In the genomic region with DNA sequence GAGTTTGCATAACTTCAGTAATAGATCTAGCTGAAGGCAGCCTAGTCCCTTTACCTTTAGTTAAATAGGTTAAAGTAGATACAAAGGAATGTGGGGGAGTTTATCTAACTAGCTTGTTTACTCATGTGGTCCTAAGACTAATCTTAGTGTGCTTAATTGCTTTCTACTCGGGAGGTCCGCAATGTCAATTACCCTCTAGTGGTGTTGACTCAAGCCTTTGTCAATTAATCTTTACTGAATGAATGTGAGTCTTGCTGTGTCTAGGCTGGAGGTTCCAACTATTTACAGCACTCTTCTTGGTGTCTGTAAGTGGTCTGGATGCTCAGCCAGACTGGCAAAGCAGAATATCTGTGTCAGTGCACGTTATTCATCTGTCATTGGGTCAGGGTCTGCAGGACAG, we compare ENCODE assay signal across 1 cellular context.
TF ChIP-seq lines count a peak whose summit lies in the region.

No MANE protein-coding gene starts in this region.

TF ChIP-seq in GM23338, 12 proteins besides CTCF, POLR2A, EP300 and RAD21:
- TF ChIP-seq JUNB (IDR thresholded peaks at IDR 0.05; ENCODE audit: unreplicated experiment), result no peak
- TF ChIP-seq CREB1 (CRISPR knock-in tag; IDR thresholded peaks at IDR 0.05; ENCODE audit: low read depth), result no peak
- TF ChIP-seq EZH2 (IDR thresholded peaks at IDR 0.05; ENCODE audit: low read depth, unreplicated experiment), result no peak
- TF ChIP-seq ETS1 (IDR thresholded peaks at IDR 0.05), result no peak
- no peak for TF ChIP-seq STAT1 (IDR thresholded peaks at IDR 0.05; ENCODE audit: unreplicated experiment)
- no peak for TF ChIP-seq ZNF331 (CRISPR knock-in tag; IDR thresholded peaks at IDR 0.05; ENCODE audit: low read depth)
- TF ChIP-seq, protein P1, sequence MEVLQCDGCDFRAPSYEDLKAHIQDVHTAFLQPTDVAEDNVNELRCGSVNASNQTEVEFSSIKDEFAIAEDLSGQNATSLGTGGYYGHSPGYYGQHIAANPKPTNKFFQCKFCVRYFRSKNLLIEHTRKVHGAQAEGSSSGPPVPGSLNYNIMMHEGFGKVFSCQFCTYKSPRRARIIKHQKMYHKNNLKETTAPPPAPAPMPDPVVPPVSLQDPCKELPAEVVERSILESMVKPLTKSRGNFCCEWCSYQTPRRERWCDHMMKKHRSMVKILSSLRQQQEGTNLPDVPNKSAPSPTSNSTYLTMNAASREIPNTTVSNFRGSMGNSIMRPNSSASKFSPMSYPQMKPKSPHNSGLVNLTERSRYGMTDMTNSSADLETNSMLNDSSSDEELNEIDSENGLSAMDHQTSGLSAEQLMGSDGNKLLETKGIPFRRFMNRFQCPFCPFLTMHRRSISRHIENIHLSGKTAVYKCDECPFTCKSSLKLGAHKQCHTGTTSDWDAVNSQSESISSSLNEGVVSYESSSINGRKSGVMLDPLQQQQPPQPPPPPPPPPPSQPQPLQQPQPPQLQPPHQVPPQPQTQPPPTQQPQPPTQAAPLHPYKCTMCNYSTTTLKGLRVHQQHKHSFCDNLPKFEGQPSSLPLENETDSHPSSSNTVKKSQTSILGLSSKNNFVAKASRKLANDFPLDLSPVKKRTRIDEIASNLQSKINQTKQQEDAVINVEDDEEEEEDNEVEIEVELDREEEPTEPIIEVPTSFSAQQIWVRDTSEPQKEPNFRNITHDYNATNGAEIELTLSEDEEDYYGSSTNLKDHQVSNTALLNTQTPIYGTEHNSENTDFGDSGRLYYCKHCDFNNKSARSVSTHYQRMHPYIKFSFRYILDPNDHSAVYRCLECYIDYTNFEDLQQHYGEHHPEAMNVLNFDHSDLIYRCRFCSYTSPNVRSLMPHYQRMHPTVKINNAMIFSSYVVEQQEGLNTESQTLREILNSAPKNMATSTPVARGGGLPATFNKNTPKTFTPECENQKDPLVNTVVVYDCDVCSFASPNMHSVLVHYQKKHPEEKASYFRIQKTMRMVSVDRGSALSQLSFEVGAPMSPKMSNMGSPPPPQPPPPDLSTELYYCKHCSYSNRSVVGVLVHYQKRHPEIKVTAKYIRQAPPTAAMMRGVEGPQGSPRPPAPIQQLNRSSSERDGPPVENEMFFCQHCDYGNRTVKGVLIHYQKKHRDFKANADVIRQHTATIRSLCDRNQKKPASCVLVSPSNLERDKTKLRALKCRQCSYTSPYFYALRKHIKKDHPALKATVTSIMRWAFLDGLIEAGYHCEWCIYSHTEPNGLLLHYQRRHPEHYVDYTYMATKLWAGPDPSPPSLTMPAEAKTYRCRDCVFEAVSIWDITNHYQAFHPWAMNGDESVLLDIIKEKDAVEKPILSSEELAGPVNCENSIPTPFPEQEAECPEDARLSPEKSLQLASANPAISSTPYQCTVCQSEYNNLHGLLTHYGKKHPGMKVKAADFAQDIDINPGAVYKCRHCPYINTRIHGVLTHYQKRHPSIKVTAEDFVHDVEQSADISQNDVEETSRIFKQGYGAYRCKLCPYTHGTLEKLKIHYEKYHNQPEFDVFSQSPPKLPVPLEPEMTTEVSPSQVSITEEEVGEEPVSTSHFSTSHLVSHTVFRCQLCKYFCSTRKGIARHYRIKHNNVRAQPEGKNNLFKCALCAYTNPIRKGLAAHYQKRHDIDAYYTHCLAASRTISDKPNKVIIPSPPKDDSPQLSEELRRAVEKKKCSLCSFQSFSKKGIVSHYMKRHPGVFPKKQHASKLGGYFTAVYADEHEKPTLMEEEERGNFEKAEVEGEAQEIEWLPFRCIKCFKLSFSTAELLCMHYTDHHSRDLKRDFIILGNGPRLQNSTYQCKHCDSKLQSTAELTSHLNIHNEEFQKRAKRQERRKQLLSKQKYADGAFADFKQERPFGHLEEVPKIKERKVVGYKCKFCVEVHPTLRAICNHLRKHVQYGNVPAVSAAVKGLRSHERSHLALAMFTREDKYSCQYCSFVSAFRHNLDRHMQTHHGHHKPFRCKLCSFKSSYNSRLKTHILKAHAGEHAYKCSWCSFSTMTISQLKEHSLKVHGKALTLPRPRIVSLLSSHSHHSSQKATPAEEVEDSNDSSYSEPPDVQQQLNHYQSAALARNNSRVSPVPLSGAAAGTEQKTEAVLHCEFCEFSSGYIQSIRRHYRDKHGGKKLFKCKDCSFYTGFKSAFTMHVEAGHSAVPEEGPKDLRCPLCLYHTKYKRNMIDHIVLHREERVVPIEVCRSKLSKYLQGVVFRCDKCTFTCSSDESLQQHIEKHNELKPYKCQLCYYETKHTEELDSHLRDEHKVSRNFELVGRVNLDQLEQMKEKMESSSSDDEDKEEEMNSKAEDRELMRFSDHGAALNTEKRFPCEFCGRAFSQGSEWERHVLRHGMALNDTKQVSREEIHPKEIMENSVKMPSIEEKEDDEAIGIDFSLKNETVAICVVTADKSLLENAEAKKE (CRISPR knock-in tag; IDR thresholded peaks at IDR 0.05), result no peak
- TF ChIP-seq ZNF114 (CRISPR knock-in tag; IDR thresholded peaks at IDR 0.05), result no peak
- TF ChIP-seq, protein P2, sequence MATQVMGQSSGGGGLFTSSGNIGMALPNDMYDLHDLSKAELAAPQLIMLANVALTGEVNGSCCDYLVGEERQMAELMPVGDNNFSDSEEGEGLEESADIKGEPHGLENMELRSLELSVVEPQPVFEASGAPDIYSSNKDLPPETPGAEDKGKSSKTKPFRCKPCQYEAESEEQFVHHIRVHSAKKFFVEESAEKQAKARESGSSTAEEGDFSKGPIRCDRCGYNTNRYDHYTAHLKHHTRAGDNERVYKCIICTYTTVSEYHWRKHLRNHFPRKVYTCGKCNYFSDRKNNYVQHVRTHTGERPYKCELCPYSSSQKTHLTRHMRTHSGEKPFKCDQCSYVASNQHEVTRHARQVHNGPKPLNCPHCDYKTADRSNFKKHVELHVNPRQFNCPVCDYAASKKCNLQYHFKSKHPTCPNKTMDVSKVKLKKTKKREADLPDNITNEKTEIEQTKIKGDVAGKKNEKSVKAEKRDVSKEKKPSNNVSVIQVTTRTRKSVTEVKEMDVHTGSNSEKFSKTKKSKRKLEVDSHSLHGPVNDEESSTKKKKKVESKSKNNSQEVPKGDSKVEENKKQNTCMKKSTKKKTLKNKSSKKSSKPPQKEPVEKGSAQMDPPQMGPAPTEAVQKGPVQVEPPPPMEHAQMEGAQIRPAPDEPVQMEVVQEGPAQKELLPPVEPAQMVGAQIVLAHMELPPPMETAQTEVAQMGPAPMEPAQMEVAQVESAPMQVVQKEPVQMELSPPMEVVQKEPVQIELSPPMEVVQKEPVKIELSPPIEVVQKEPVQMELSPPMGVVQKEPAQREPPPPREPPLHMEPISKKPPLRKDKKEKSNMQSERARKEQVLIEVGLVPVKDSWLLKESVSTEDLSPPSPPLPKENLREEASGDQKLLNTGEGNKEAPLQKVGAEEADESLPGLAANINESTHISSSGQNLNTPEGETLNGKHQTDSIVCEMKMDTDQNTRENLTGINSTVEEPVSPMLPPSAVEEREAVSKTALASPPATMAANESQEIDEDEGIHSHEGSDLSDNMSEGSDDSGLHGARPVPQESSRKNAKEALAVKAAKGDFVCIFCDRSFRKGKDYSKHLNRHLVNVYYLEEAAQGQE (IDR thresholded peaks at IDR 0.05; ENCODE audit: unreplicated experiment), result no peak
- TF ChIP-seq NANOG (IDR thresholded peaks at IDR 0.05; ENCODE audit: borderline replicate concordance), result peak; percentile 89
- peak; percentile 32; the same call in 1 of the 2 replicates for TF ChIP-seq POLR2AphosphoS5 (IDR thresholded peaks at IDR 0.05; ENCODE audit: low read depth)
